ENCODE assay signal across 1 cellular context in the genomic region with DNA sequence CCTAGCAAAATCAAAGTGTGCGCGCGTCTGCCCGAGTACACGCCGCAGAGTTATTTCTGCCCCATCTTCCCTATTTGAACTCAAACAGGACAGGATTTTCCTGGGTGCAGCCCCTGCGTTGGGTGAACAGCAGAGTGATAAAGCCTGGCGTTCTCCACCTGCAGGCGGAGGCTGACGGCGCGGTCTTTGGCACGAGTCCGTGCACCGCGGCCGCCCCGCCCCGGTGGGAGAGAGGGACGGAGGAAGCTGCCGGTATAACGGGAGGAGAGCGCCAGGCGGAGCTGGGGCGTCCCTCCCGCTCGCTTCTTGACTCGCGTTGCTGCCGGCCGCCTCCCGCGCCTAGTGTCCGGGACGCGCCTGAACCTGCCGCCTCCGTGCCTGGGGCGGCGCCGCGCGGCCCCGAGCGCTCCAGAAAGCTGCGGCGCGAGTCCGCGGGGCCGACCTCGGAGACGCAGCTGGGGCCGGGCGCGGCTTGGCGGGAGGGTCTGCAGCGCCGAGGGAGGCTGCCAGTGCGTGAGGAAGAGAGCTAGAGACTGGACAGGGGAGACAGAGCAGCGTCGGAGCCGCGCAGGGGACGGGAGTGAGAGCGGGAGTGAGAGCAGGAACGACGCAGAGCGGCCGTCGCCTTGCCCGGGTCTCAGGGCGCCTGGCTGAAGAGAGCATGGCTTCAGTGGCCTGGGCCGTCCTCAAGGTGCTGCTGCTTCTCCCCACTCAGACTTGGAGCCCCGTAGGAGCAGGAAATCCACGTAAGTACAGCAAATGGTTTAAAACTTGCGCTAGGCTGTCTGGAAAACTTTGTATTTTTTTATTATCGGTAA.
TF ChIP-seq lines count a peak whose summit lies in the region.

No MANE protein-coding gene starts in this region.

TF ChIP-seq in HEK293T, 16 proteins besides CTCF, POLR2A, EP300 and RAD21:
- peak; percentile 41; the same call in 1 of the 2 replicates for TF ChIP-seq L3MBTL2 (conservative IDR thresholded peaks at IDR 0.05)
